Comparison of ENCODE assay signal across 36 cellular contexts in genomic region chrX:26309262-26309661, GRCh38.
"Had no signal": no experiment of that assay in that cellular context is flagged by ENCODE, and none has a peak within 500 bp of the region (broad histone marks: within the 10 kb centered on the region; RNA-seq: fewer than 3 reads in every experiment).

No MANE protein-coding gene starts in this region.

- H3K4me3 ChIP-seq: MG63 had no signal

- H3K36me3 ChIP-seq: MG63 had no signal

- H3K27me3 ChIP-seq: MG63 had no signal

- DNase-seq: Kasumi-1, MG63, MM.1S, MV-4-11, NCI-H1048, NCI-H1092, NCI-H1092 treated with DMSO at 0.1 percent for 48 hours, NCI-H1105, NCI-H1105 treated with DMSO at 0.1 percent for 48 hours, NCI-H1417, NCI-H1417 treated with DMSO at 0.1 percent for 48 hours, NCI-H1436, NCI-H1436 treated with DMSO at 0.1 percent for 48 hours, NCI-H146, NCI-H1694, NCI-H1694 treated with DMSO at 0.1 percent for 48 hours, NCI-H187, NCI-H187 treated with DMSO at 0.1 percent for 48 hours, NCI-H1930, NCI-H2029, NCI-H2029 treated with DMSO at 0.1 percent for 48 hours, NCI-H2081, NCI-H2081 treated with DMSO at 0.1 percent for 48 hours, NCI-H2107, NCI-H2171, NCI-H2171 treated with DMSO at 0.1 percent for 48 hours, NCI-H2227 treated with DMSO at 0.1 percent for 48 hours, NCI-H226, NCI-H345, NCI-H446, NCI-H446 treated with DMSO at 0.1 percent for 48 hours, NCI-H510A, NCI-H510A treated with DMSO at 0.1 percent for 48 hours, NCI-H524, NCI-H524 treated with DMSO at 0.1 percent for 48 hours, NCI-H526 had no signal

- H3K9me3 ChIP-seq: MG63 had no signal
